1 cellular context compared by ENCODE assay signal in the genomic region with DNA sequence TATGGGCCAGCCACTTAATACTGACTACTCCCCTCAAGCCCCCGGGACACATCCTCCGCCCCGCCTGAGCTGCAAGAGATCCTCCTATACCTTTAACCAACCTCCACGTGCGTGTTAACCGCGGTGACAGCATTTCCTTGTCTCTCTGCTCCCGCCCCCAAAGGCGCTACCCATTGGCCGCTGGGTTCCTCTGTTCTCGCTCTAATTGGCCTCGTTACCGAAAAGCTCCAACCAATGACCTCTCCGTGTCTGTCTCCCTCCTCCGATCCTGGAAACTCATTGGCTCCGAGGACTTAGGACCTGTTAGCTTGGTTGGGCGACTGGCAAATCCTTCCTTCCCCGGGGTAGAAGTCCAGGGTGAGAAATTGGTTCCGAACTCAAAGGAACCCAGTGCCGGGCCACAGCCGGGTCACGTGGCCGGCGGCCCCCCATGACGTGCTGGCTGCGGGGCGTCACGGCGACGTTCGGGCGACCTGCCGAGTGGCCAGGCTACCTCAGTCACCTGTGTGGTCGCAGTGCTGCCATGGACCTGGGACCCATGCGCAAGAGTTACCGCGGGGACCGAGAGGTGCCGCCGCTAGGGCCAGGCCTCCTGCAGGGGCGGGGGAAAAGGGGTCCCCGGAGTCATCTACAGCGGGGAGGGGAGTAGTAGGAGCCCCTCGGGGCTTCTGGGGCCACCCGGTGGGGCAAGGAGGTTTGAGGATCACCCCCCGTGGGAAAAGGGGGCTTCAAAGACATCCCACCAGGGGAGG.
TF ChIP-seq lines count a peak whose summit lies in the region.

A gene (plus strand): TSS at position 326 of the 752 bp plus-strand sequence. CDS start 105 bp downstream, at position 431.

TF ChIP-seq in HepG2, 621 proteins besides CTCF, POLR2A, EP300 and RAD21 (continued from another document and continues in another):
- TF ChIP-seq, protein P1, sequence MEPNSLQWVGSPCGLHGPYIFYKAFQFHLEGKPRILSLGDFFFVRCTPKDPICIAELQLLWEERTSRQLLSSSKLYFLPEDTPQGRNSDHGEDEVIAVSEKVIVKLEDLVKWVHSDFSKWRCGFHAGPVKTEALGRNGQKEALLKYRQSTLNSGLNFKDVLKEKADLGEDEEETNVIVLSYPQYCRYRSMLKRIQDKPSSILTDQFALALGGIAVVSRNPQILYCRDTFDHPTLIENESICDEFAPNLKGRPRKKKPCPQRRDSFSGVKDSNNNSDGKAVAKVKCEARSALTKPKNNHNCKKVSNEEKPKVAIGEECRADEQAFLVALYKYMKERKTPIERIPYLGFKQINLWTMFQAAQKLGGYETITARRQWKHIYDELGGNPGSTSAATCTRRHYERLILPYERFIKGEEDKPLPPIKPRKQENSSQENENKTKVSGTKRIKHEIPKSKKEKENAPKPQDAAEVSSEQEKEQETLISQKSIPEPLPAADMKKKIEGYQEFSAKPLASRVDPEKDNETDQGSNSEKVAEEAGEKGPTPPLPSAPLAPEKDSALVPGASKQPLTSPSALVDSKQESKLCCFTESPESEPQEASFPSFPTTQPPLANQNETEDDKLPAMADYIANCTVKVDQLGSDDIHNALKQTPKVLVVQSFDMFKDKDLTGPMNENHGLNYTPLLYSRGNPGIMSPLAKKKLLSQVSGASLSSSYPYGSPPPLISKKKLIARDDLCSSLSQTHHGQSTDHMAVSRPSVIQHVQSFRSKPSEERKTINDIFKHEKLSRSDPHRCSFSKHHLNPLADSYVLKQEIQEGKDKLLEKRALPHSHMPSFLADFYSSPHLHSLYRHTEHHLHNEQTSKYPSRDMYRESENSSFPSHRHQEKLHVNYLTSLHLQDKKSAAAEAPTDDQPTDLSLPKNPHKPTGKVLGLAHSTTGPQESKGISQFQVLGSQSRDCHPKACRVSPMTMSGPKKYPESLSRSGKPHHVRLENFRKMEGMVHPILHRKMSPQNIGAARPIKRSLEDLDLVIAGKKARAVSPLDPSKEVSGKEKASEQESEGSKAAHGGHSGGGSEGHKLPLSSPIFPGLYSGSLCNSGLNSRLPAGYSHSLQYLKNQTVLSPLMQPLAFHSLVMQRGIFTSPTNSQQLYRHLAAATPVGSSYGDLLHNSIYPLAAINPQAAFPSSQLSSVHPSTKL (CRISPR knock-in tag; IDR thresholded peaks at IDR 0.05), result peak; percentile 65
- TF ChIP-seq NFIB (CRISPR knock-in tag; IDR thresholded peaks at IDR 0.05; ENCODE audit: borderline replicate concordance) (no peak), DR1 (CRISPR knock-in tag; IDR thresholded peaks at IDR 0.05) (peak; percentile 83; the same call in 1 of the 2 replicates), ZNF83 (CRISPR knock-in tag; IDR thresholded peaks at IDR 0.05; ENCODE audit: borderline replicate concordance) (peak; percentile 51; the same call in 1 of the 2 replicates), ZBTB42 (CRISPR knock-in tag; IDR thresholded peaks at IDR 0.05) (peak; percentile 90; the same call in 1 of the 2 replicates), ZNF496 (CRISPR knock-in tag; IDR thresholded peaks at IDR 0.05; ENCODE audit: insufficient replicate concordance) (no peak), KLF11 (CRISPR knock-in tag; IDR thresholded peaks at IDR 0.05) (no peak), SP5 (CRISPR knock-in tag; IDR thresholded peaks at IDR 0.05; ENCODE audit: borderline replicate concordance, low read depth) (no peak; the same call in 1 of the 2 replicates), FOXK2 (IDR thresholded peaks at IDR 0.05) (no peak), CBX1 (IDR thresholded peaks at IDR 0.05; ENCODE audit: low read depth) (peak; percentile 44), RXRA (CRISPR knock-in tag; IDR thresholded peaks at IDR 0.05) (peak; percentile 86), ZFP90 (CRISPR knock-in tag; IDR thresholded peaks at IDR 0.05; ENCODE audit: borderline replicate concordance) (peak; percentile 97), JUN (CRISPR knock-in tag; IDR thresholded peaks at IDR 0.05) (peak; percentile 63), ZNF12 (CRISPR knock-in tag; IDR thresholded peaks at IDR 0.05) (no peak)
- TF ChIP-seq, protein P2, sequence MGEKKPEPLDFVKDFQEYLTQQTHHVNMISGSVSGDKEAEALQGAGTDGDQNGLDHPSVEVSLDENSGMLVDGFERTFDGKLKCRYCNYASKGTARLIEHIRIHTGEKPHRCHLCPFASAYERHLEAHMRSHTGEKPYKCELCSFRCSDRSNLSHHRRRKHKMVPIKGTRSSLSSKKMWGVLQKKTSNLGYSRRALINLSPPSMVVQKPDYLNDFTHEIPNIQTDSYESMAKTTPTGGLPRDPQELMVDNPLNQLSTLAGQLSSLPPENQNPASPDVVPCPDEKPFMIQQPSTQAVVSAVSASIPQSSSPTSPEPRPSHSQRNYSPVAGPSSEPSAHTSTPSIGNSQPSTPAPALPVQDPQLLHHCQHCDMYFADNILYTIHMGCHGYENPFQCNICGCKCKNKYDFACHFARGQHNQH (CRISPR knock-in tag; IDR thresholded peaks at IDR 0.05), result peak; percentile 85
- TF ChIP-seq, protein P3, sequence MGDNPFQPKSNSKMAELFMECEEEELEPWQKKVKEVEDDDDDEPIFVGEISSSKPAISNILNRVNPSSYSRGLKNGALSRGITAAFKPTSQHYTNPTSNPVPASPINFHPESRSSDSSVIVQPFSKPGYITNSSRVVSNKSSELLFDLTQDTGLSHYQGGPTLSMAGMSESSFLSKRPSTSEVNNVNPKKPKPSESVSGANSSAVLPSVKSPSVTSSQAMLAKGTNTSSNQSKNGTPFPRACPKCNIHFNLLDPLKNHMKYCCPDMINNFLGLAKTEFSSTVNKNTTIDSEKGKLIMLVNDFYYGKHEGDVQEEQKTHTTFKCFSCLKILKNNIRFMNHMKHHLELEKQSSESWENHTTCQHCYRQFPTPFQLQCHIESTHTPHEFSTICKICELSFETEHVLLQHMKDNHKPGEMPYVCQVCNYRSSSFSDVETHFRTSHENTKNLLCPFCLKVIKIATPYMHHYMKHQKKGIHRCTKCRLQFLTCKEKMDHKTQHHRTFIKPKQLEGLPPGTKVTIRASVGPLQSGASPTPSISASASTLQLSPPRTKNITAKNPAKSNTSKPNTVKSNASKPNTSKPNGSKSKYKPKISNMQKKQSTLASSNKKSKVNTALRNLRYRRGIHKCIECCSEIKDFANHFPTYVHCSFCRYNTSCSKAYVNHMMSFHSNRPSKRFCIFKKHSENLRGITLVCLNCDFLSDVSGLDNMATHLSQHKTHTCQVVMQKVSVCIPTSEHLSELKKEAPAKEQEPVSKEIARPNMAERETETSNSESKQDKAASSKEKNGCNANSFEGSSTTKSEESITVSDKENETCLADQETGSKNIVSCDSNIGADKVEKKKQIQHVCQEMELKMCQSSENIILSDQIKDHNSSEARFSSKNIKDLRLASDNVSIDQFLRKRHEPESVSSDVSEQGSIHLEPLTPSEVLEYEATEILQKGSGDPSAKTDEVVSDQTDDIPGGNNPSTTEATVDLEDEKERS (CRISPR knock-in tag; IDR thresholded peaks at IDR 0.05), result peak; percentile 92
- TF ChIP-seq, protein P4, sequence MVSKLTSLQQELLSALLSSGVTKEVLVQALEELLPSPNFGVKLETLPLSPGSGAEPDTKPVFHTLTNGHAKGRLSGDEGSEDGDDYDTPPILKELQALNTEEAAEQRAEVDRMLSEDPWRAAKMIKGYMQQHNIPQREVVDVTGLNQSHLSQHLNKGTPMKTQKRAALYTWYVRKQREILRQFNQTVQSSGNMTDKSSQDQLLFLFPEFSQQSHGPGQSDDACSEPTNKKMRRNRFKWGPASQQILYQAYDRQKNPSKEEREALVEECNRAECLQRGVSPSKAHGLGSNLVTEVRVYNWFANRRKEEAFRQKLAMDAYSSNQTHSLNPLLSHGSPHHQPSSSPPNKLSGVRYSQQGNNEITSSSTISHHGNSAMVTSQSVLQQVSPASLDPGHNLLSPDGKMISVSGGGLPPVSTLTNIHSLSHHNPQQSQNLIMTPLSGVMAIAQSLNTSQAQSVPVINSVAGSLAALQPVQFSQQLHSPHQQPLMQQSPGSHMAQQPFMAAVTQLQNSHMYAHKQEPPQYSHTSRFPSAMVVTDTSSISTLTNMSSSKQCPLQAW (CRISPR knock-in tag; IDR thresholded peaks at IDR 0.05), result peak; percentile 93
- TF ChIP-seq, protein P5, sequence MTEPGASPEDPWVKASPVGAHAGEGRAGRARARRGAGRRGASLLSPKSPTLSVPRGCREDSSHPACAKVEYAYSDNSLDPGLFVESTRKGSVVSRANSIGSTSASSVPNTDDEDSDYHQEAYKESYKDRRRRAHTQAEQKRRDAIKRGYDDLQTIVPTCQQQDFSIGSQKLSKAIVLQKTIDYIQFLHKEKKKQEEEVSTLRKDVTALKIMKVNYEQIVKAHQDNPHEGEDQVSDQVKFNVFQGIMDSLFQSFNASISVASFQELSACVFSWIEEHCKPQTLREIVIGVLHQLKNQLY (CRISPR knock-in tag; IDR thresholded peaks at IDR 0.05), result peak; percentile 84
- TF ChIP-seq, protein P6, sequence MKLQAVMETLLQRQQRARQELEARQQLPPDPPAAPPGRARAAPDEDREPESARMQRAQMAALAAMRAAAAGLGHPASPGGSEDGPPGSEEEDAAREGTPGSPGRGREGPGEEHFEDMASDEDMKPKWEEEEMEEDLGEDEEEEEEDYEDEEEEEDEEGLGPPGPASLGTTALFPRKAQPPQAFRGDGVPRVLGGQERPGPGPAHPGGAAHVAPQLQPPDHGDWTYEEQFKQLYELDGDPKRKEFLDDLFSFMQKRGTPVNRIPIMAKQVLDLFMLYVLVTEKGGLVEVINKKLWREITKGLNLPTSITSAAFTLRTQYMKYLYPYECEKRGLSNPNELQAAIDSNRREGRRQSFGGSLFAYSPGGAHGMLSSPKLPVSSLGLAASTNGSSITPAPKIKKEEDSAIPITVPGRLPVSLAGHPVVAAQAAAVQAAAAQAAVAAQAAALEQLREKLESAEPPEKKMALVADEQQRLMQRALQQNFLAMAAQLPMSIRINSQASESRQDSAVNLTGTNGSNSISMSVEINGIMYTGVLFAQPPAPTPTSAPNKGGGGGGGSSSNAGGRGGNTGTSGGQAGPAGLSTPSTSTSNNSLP (IDR thresholded peaks at IDR 0.05; ENCODE audit: low read depth, low read length), result no peak
- TF ChIP-seq, protein P7, sequence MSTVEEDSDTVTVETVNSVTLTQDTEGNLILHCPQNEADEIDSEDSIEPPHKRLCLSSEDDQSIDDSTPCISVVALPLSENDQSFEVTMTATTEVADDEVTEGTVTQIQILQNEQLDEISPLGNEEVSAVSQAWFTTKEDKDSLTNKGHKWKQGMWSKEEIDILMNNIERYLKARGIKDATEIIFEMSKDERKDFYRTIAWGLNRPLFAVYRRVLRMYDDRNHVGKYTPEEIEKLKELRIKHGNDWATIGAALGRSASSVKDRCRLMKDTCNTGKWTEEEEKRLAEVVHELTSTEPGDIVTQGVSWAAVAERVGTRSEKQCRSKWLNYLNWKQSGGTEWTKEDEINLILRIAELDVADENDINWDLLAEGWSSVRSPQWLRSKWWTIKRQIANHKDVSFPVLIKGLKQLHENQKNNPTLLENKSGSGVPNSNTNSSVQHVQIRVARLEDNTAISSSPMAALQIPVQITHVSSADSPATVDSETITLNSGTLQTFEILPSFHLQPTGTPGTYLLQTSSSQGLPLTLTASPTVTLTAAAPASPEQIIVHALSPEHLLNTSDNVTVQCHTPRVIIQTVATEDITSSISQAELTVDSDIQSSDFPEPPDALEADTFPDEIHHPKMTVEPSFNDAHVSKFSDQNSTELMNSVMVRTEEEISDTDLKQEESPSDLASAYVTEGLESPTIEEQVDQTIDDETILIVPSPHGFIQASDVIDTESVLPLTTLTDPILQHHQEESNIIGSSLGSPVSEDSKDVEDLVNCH (CRISPR knock-in tag; IDR thresholded peaks at IDR 0.05), result no peak
- TF ChIP-seq, protein P8, sequence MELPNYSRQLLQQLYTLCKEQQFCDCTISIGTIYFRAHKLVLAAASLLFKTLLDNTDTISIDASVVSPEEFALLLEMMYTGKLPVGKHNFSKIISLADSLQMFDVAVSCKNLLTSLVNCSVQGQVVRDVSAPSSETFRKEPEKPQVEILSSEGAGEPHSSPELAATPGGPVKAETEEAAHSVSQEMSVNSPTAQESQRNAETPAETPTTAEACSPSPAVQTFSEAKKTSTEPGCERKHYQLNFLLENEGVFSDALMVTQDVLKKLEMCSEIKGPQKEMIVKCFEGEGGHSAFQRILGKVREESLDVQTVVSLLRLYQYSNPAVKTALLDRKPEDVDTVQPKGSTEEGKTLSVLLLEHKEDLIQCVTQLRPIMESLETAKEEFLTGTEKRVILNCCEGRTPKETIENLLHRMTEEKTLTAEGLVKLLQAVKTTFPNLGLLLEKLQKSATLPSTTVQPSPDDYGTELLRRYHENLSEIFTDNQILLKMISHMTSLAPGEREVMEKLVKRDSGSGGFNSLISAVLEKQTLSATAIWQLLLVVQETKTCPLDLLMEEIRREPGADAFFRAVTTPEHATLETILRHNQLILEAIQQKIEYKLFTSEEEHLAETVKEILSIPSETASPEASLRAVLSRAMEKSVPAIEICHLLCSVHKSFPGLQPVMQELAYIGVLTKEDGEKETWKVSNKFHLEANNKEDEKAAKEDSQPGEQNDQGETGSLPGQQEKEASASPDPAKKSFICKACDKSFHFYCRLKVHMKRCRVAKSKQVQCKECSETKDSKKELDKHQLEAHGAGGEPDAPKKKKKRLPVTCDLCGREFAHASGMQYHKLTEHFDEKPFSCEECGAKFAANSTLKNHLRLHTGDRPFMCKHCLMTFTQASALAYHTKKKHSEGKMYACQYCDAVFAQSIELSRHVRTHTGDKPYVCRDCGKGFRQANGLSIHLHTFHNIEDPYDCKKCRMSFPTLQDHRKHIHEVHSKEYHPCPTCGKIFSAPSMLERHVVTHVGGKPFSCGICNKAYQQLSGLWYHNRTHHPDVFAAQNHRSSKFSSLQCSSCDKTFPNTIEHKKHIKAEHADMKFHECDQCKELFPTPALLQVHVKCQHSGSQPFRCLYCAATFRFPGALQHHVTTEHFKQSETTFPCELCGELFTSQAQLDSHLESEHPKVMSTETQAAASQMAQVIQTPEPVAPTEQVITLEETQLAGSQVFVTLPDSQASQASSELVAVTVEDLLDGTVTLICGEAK (IDR thresholded peaks at IDR 0.05), result no peak
- TF ChIP-seq, protein P8 (CRISPR knock-in tag; IDR thresholded peaks at IDR 0.05), result peak; percentile 88
